Comparison of ENCODE assay signal across 10 cellular contexts in the genomic region with DNA sequence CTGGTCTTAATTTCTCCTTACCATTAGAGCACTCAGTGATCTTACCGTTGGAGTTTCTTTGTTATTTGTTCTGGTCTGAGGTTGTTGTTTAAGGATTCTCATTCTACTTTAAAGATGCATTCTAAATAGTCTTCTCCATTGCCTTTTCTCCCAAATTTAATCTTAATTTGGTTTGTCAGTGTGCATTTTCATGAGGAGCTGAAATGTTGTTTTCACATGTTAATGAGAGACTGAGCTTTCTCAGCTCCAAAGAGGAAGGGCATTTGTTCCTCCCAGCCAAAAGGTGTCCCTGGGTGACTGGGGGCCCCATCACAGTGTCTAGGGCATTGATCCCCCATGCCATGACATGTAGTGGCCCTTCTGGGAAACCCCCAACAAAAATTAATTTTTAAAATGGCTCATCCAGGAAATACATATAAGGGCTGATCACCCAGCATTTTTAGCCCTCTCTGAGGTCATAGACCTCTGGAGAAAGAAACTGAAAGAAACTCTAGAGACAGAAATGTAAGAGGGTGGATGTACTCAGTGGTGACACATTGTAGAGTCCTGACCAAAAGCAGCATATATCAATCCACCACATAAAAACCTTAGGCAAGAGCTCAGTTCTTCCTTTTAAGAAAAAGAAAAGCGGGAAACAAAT.
DNase-seq lines count a peak whose midpoint lies in the region; ATAC-seq and TF ChIP-seq lines count a peak whose summit lies in the region.
"Had no signal": no experiment of that assay in that cellular context is flagged by ENCODE, and none has a peak within 500 bp of the region (broad histone marks: within the 10 kb centered on the region; RNA-seq: fewer than 3 reads in every experiment).

No MANE protein-coding gene starts in this region.

- CTCF ChIA-PET in MCF 10A (lab: Yijun Ruan, JAX), result no interaction called here

- H3K27ac Mint-ChIP-seq in glutamatergic neuron (ENCODE audit: unreplicated experiment), result peak overlapping the region; percentile 49
- H3K27ac Mint-ChIP-seq in MCF 10A (ENCODE audit: low read depth, unreplicated experiment), result no peak overlapping the region

- POLR2A ChIA-PET in MCF 10A (lab: Yijun Ruan, JAX), result interaction anchor here (0.6 kb wide), 2 partner anchors 1478 to 1741 kb away, joined by 3 read pairs; no protein-coding TSS in a partner anchor

- DNase-seq in glutamatergic neuron, result no peak
- DNase-seq in MCF 10A (ENCODE audit: unreplicated experiment), result no peak
- DNase-seq in erythroblast (lab: John Stamatoyannopoulos, UW), result no peak
- DNase-seq in UCSD-AML1 (lab: John Stamatoyannopoulos, UW; ENCODE audit: unreplicated experiment), result no peak
- DNase-seq in NCI-H1694 treated with DMSO at 0.1 percent for 48 hours (lab: John Stamatoyannopoulos, UW), result no peak
- DNase-seq: dorsolateral prefrontal cortex, NCI-H1105 had no signal

- H3K27me3 Mint-ChIP-seq in glutamatergic neuron (ENCODE audit: unreplicated experiment) (no peaks in the 10 kb centered on the region), MCF 10A (ENCODE audit: insufficient read depth, unreplicated experiment) (no peaks in the 10 kb centered on the region)

- H3K9me3 Mint-ChIP-seq in glutamatergic neuron (ENCODE audit: unreplicated experiment), result peaks cover 8% of the 10 kb centered on the region
- H3K9me3 Mint-ChIP-seq in MCF 10A (ENCODE audit: unreplicated experiment), result no peaks in the 10 kb centered on the region

- TF ChIP-seq CTCF in glutamatergic neuron (IDR thresholded peaks at IDR 0.05; ENCODE audit: partially characterized antibody, unreplicated experiment) (no peak), MCF 10A (IDR thresholded peaks at IDR 0.05; ENCODE audit: unreplicated experiment) (no peak)

- no TSS peak for BruUV-seq in MCF 10A (replicated peaks; lab: Mats Ljungman, UMichigan)

- H3K4me1 Mint-ChIP-seq in glutamatergic neuron (ENCODE audit: low read depth, unreplicated experiment), result peaks cover 9% of the 10 kb centered on the region
- no peaks in the 10 kb centered on the region for H3K4me1 Mint-ChIP-seq in MCF 10A (ENCODE audit: insufficient read depth, unreplicated experiment)

- no peak for TF ChIP-seq POLR2A in erythroblast (IDR thresholded peaks at IDR 0.05; ENCODE audit: low read length)

- no peak overlapping the region for H3K4me3 Mint-ChIP-seq in glutamatergic neuron (ENCODE audit: unreplicated experiment)
- H3K4me3 Mint-ChIP-seq in MCF 10A (ENCODE audit: unreplicated experiment), result no peak overlapping the region

- ATAC-seq in GM18519 (IDR thresholded peaks at IDR 0.05; ENCODE audit: low FRiP score, unreplicated experiment) (peak; percentile 96), GM21723 (IDR thresholded peaks at IDR 0.05; ENCODE audit: unreplicated experiment) (peak; percentile 100), HG03457 (IDR thresholded peaks at IDR 0.05; ENCODE audit: unreplicated experiment) (peak; percentile 100)

- intact Hi-C loops in MCF 10A (cut with micrococcal nuclease), result no loop called here

- H3K36me3 Mint-ChIP-seq in glutamatergic neuron (ENCODE audit: unreplicated experiment) (peaks cover 2% of the 10 kb centered on the region), MCF 10A (ENCODE audit: insufficient read depth, unreplicated experiment) (no peaks in the 10 kb centered on the region)
